Comparison of ENCODE assay signal across 14 cellular contexts in the genomic region with DNA sequence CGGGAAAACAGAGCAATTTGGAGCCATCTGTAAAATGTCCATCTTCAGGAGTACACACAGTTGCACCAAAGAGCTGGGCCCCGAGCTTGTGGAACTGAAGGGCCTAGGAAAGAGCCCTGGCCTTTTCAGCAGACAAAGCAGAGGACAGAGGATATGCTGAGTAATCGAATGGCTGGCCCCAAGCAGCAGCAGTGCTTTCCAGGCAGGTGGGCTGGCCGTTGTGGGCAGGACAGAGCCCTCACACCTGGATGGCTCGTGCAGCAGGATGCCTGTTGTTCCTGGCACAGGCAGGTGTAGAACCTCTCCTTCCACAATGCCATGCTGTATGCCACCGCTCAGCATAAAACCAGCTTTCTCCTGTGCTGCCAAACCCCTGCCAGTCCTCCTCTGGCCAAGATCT. TPM values are rescaled to one million over a fixed set of nuclear protein-coding genes. Genes with fewer than 3 reads are reported as not detected.
DNase-seq lines count a peak whose midpoint lies in the region; ATAC-seq and TF ChIP-seq lines count a peak whose summit lies in the region.
"Had no signal": no experiment of that assay in that cellular context is flagged by ENCODE, and none has a peak within 500 bp of the region (broad histone marks: within the 10 kb centered on the region; RNA-seq: fewer than 3 reads in every experiment).

No MANE protein-coding gene starts in this region.

- CTCF ChIA-PET in IMR-90 (lab: Yijun Ruan, JAX), result no interaction called here
- CTCF ChIA-PET in Panc1 (lab: Charles Lee), result interaction anchor here (0.7 kb wide), 2 partner anchors 205 to 331 kb away, joined by 5 read pairs; no protein-coding TSS in a partner anchor

- H2BK15ac ChIP-seq in IMR-90 (ENCODE audit: low read depth, low read length) (peak overlapping the region; percentile 48; the same call in 1 of the 3 replicates), neuronal stem cell (ENCODE audit: low read length) (no peak overlapping the region)

- ATAC-seq in IMR-90 (ENCODE audit: low read depth), result no peak
- no peak for ATAC-seq in Panc1
- ATAC-seq: HCT116 had no signal

- peak; percentile 7 for DNase-seq in COR-L47 (lab: John Stamatoyannopoulos, UW)
- no peak for DNase-seq in IMR-90
- DNase-seq in Panc1 (ENCODE audit: low read depth, low spot score), result no peak
- no peak for DNase-seq in neuronal stem cell (ENCODE audit: low spot score)
- no peak for DNase-seq in LoVo (ENCODE audit: low spot score)
- DNase-seq in NCI-H345 treated with DMSO at 0.1 percent for 48 hours (lab: John Stamatoyannopoulos, UW; ENCODE audit: unreplicated experiment), result no peak
- no peak for DNase-seq in activated CD4-positive, alpha-beta T cell treated with anti-CD3 and anti-CD28 coated beads, Interleukin-2, amount 50 U/mL, for 48 hours
- DNase-seq in coronary artery (ENCODE audit: low spot score), result no peak
- DNase-seq: Calu3; CD8-positive, alpha-beta memory T cell; DMS 273 treated with DMSO at 0.1 percent for 48 hours had no signal

- H3K9ac ChIP-seq in IMR-90 (ENCODE audit: low read depth, low read length) (no peak overlapping the region), neuronal stem cell (ENCODE audit: low read depth, low read length, poor library complexity) (no peak overlapping the region)
- H3K9ac ChIP-seq: BLaER1 had no signal

- H2AK5ac ChIP-seq in IMR-90 (ENCODE audit: low read depth, low read length) (peak overlapping the region; percentile 35), neuronal stem cell (ENCODE audit: low read depth, low read length) (no peak overlapping the region)

- WGBS in IMR-90 (ENCODE audit: extremely low coverage in 2 of 2, insufficient read length in 1 of 2), 2 experiments, result 89% methylated on average over 6 of the region's 6 CpGs; no CpG with 5 or more reads in 1 of the 2 experiments
- WGBS in neuronal stem cell (ENCODE audit: extremely low coverage in 2 of 2, insufficient read length in 2 of 2, insufficient replicate concordance in 1 of 2), 2 donors, result no CpG with 5 or more reads among the region's 6 CpGs

- 0 out of 2 replicates have a peak overlapping the region, but pooled peaks have one; percentile 23 for H2BK20ac ChIP-seq in IMR-90 (ENCODE audit: low read depth, low read length)

- H2AFZ ChIP-seq in IMR-90 (replicated peaks; ENCODE audit: low read length, poor library complexity) (no peak overlapping the region), neuronal stem cell (ENCODE audit: low read length) (no peak overlapping the region)

- no peak overlapping the region for H3K23ac ChIP-seq in IMR-90 (ENCODE audit: low read depth, low read length)
- H3K23ac ChIP-seq in neuronal stem cell (ENCODE audit: low read depth, low read length, poor library complexity), result no peak overlapping the region

- H3K79me1 ChIP-seq in IMR-90 (ENCODE audit: low read depth in 1 of 2, low read length in 2 of 2), result no peaks in the 10 kb centered on the region
- no peaks in the 10 kb centered on the region for H3K79me1 ChIP-seq in neuronal stem cell (ENCODE audit: low read depth, low read length)

- H3K27me3 ChIP-seq in IMR-90 (ENCODE audit: control insufficient read depth, insufficient read depth, low read length) (no peaks in the 10 kb centered on the region; the same call in 1 of the 2 replicates), Panc1 (ENCODE audit: control insufficient read depth, insufficient read depth, low read length) (no peaks in the 10 kb centered on the region), neuronal stem cell (ENCODE audit: control insufficient read depth in 3 of 3, insufficient read depth in 3 of 3, low read depth in 1 of 3, low read length in 3 of 3) (peaks cover 0 to 9% (median 0%) of the 10 kb centered on the region in 3 experiments)
- H3K27me3 ChIP-seq: BLaER1 had no signal

- no peak overlapping the region for H4K5ac ChIP-seq in IMR-90 (ENCODE audit: low read depth, low read length)

- H3K4ac ChIP-seq in IMR-90 (ENCODE audit: low read depth, low read length) (peak overlapping the region; percentile 51), neuronal stem cell (ENCODE audit: low read length) (no peak overlapping the region)

- no peaks in the 10 kb centered on the region; the same call in 1 of the 2 replicates for H4K20me1 ChIP-seq in IMR-90 (ENCODE audit: insufficient read depth, low read length)
- H4K20me1 ChIP-seq: BLaER1 had no signal

- dilution Hi-C loops in IMR-90 (cut with HindIII; ENCODE audit: low sequenced_read_pairs, unreplicated experiment), result no loop called here

- H3K4me1 ChIP-seq in IMR-90 (ENCODE audit: control insufficient read depth, insufficient read depth, low read length) (peaks cover 14% of the 10 kb centered on the region), Panc1 (ENCODE audit: control insufficient read depth, insufficient read depth, low read length) (peaks cover 36% of the 10 kb centered on the region), neuronal stem cell (ENCODE audit: control insufficient read depth in 2 of 2, insufficient read depth in 1 of 2, low read depth in 1 of 2, low read length in 2 of 2) (no peaks in the 10 kb centered on the region)
- H3K4me1 ChIP-seq: BLaER1 had no signal

- TF ChIP-seq CTCF in IMR-90 (conservative IDR thresholded peaks at IDR 0.05; ENCODE audit: low read depth, low read length) (no peak), Panc1 (IDR thresholded peaks at IDR 0.05) (no peak), coronary artery (IDR thresholded peaks at IDR 0.05) (no peak)

- H4K8ac ChIP-seq in IMR-90 (ENCODE audit: low read depth in 2 of 2, low read length in 2 of 2) (no peak overlapping the region), neuronal stem cell (ENCODE audit: low read depth, low read length) (no peak overlapping the region)

- H3K9me1 ChIP-seq in IMR-90 (ENCODE audit: insufficient read depth, low read length), result peaks cover 11% of the 10 kb centered on the region; the same call in 1 of the 2 replicates

- H3K56ac ChIP-seq in IMR-90 (ENCODE audit: extremely low read depth, insufficient read depth, low read length), result no peak overlapping the region

- H3K9me3 ChIP-seq in IMR-90 (ENCODE audit: control insufficient read depth, insufficient read depth, low read length) (no peaks in the 10 kb centered on the region), Panc1 (ENCODE audit: control insufficient read depth, insufficient read depth, low read depth, low read length) (no peaks in the 10 kb centered on the region), neuronal stem cell (replicated peaks in 1 of 2; ENCODE audit: control insufficient read depth in 2 of 2, insufficient read depth in 1 of 2, low read depth in 1 of 2, low read length in 2 of 2) (no peaks in the 10 kb centered on the region)
- H3K9me3 ChIP-seq: BLaER1 had no signal

- intact Hi-C loops in IMR-90 (cut with micrococcal nuclease), result loop anchor here (5.0 kb wide), 2 partner anchors 38 to 42 kb away; no protein-coding TSS in a partner anchor
- intact Hi-C loops in Panc1 (cut with micrococcal nuclease; ENCODE audit: unreplicated experiment), result no loop called here

- in situ Hi-C loops in IMR-90 (cut with MboI; ENCODE audit: low sequenced_read_pairs), result no loop called here
- in situ Hi-C loops in Panc1 (cut with HindIII; ENCODE audit: low pct_unique_long_range_greater_than_20kb, low sequenced_read_pairs), result no loop called here

- H3K27ac ChIP-seq in IMR-90 (ENCODE audit: insufficient read depth, low read length) (no peak overlapping the region), Panc1 (ENCODE audit: low read length) (peak overlapping the region; percentile 100), neuronal stem cell (replicated peaks; ENCODE audit: low read length) (no peak overlapping the region), coronary artery (no peak overlapping the region)
- H3K27ac ChIP-seq: BLaER1 had no signal

- H3K4me3 ChIP-seq in IMR-90 (ENCODE audit: insufficient read depth, low read depth, low read length) (no peak overlapping the region), Panc1 (ENCODE audit: low read depth in 2 of 2, low read length in 2 of 2) (no peak overlapping the region), neuronal stem cell (ENCODE audit: low read length in 2 of 2) (no peak overlapping the region), coronary artery (no peak overlapping the region)
- H3K4me3 ChIP-seq: BLaER1 had no signal

- no peak overlapping the region for H2BK12ac ChIP-seq in neuronal stem cell (ENCODE audit: low read length)

- H3K4me2 ChIP-seq in IMR-90 (ENCODE audit: low read depth, low read length) (no peak overlapping the region), neuronal stem cell (ENCODE audit: insufficient read depth, low read length, poor library complexity, severe bottlenecking) (no peak overlapping the region)
- H3K4me2 ChIP-seq: BLaER1 had no signal

- H2BK5ac ChIP-seq in IMR-90 (ENCODE audit: low read depth, low read length, poor library complexity, severe bottlenecking) (no peak overlapping the region), neuronal stem cell (ENCODE audit: low read length) (no peak overlapping the region)

- TF ChIP-seq RAD21 in IMR-90 (IDR thresholded peaks at IDR 0.05; ENCODE audit: low read length), result no peak

- POLR2A ChIA-PET in IMR-90 (lab: Charles Lee; ENCODE audit: unreplicated experiment) (no interaction called here), Panc1 (lab: Charles Lee) (no interaction called here)

- no peak for TF ChIP-seq POLR2A in IMR-90 (IDR thresholded peaks at IDR 0.05; ENCODE audit: low read depth, low read length)

- no peak overlapping the region for H2AK9ac ChIP-seq in IMR-90 (replicated peaks; ENCODE audit: low read depth, low read length, poor library complexity)

- BruUV-seq in IMR-90 (replicated peaks; lab: Mats Ljungman, UMichigan) (no TSS peak), Panc1 (replicated peaks; lab: Mats Ljungman, UMichigan) (no TSS peak)

- H2BK120ac ChIP-seq in IMR-90 (ENCODE audit: low read depth, low read length), result peak overlapping the region; percentile 54
- H2BK120ac ChIP-seq in neuronal stem cell (ENCODE audit: low read depth, low read length), result no peak overlapping the region

- H3K36me3 ChIP-seq in IMR-90 (ENCODE audit: control insufficient read depth, insufficient read depth, low read length) (no peaks in the 10 kb centered on the region), Panc1 (ENCODE audit: control insufficient read depth, insufficient read depth, low read length) (no peaks in the 10 kb centered on the region), neuronal stem cell (replicated peaks in 1 of 2; ENCODE audit: control insufficient read depth in 2 of 2, insufficient read depth in 2 of 2, low read length in 2 of 2) (no peaks in the 10 kb centered on the region)
- H3K36me3 ChIP-seq: BLaER1 had no signal

- H3K18ac ChIP-seq in IMR-90 (ENCODE audit: low read depth, low read length), result no peak overlapping the region
- H3K18ac ChIP-seq in neuronal stem cell (ENCODE audit: low read length), result peak overlapping the region; percentile 54

- H3K14ac ChIP-seq in IMR-90 (replicated peaks; ENCODE audit: low read depth, low read length) (no peak overlapping the region), neuronal stem cell (ENCODE audit: low read length) (no peak overlapping the region)

- peak overlapping the region; percentile 63; the same call in 1 of the 2 replicates for H4K91ac ChIP-seq in IMR-90 (ENCODE audit: insufficient read depth, low read depth, low read length)
- no peak overlapping the region for H4K91ac ChIP-seq in neuronal stem cell (ENCODE audit: low read depth, low read length, poor library complexity)

RNA-seq across cellular contexts. Expression of a gene that starts 32.5 kb away (rescaled TPM):
- total RNA-seq in IMR-90 (2012; rRNA removed), result 58.9 and 64.3 TPM in 2 replicates
- 75.6 and 79.2 TPM in 2 replicates for polyA plus RNA-seq in IMR-90 (2012; rRNA removed)
- polyA plus RNA-seq in IMR-90 (2012; cell fraction: cytosol; rRNA removed), result 45.5 and 62.9 TPM in 2 replicates
- 103 and 160 TPM in 2 replicates for polyA plus RNA-seq in IMR-90 (2012; cell fraction: nucleus; rRNA removed; ENCODE audit: low replicate concordance)
- 533 TPM for total RNA-seq in Panc1 (2021; ENCODE audit: unreplicated experiment)
- polyA plus RNA-seq in Panc1 (2012; ENCODE audit: insufficient read length), result 322 TPM
- polyA plus RNA-seq in neuronal stem cell (2013, experiment 1 of 2), result 19.8 TPM
- polyA plus RNA-seq in neuronal stem cell (2013, experiment 2 of 2), result 19.8 TPM
- total RNA-seq: A673 had no signal
- polyA plus RNA-seq: CD8-positive, alpha-beta memory T cell had no signal
